1 cellular context compared by ENCODE assay signal in the genomic region with DNA sequence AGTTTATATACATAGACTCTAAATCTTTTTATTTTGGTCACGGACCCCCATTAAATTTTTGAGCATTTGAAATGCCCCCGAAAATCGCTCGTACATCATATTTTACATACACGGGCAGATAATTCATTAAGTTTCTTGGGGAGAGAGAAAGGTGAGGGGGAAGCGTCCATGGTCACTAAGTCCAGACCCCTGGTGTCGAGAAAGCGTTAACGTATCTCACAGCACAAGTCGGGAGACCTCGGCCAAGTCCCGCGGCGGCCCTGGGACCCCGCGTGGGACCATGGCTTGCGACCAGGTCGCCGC.
TF ChIP-seq lines count a peak whose summit lies in the region.

No MANE protein-coding gene starts in this region.

TF ChIP-seq in endothelial cell of umbilical vein, 7 proteins besides CTCF, POLR2A, EP300 and RAD21 (continued from another document):
- no peak for TF ChIP-seq POLR2AphosphoS5 (IDR thresholded peaks at IDR 0.05; ENCODE audit: insufficient read depth, low read depth, low read length)
- TF ChIP-seq MYC (IDR thresholded peaks at IDR 0.05; ENCODE audit: low read depth, low read length): no peak
- no peak for TF ChIP-seq FOS (IDR thresholded peaks at IDR 0.05; ENCODE audit: borderline replicate concordance, insufficient read depth, low read length)
- TF ChIP-seq GATA2 (IDR thresholded peaks at IDR 0.05; ENCODE audit: insufficient read depth, insufficient read length, low read depth, low read length): no peak
- TF ChIP-seq, protein P1, sequence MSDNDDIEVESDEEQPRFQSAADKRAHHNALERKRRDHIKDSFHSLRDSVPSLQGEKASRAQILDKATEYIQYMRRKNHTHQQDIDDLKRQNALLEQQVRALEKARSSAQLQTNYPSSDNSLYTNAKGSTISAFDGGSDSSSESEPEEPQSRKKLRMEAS (IDR thresholded peaks at IDR 0.05; ENCODE audit: insufficient read depth, insufficient read length): no peak
